Comparison of ENCODE assay signal across 8 cellular contexts in genomic region chr6:104639671-104640070, GRCh38.
DNase-seq lines count a peak whose midpoint lies in the region; ATAC-seq and TF ChIP-seq lines count a peak whose summit lies in the region.

No MANE protein-coding gene starts in this region.

- peaks cover 26% of the 10 kb centered on the region; the same call in 1 of the 2 replicates for H3K9me3 ChIP-seq in OCI-LY7 (ENCODE audit: low read length)

- H4K20me1 ChIP-seq in OCI-LY7 (ENCODE audit: insufficient read depth, low read length) = no peaks in the 10 kb centered on the region

- H3K36me3 ChIP-seq in OCI-LY7 (ENCODE audit: insufficient read depth, low read length) (peaks cover 15% of the 10 kb centered on the region), brain microvascular endothelial cell (replicated peaks) (no peaks in the 10 kb centered on the region)

- BruUV-seq in OCI-LY7 (replicated peaks; lab: Mats Ljungman, UMichigan) = TSS peak; percentile 79

- H3K4me2 ChIP-seq in OCI-LY7 (ENCODE audit: low read length) = peak overlapping the region; percentile 78

- H3K27me3 ChIP-seq in brain microvascular endothelial cell (replicated peaks) = no peaks in the 10 kb centered on the region

- peaks cover 74% of the 10 kb centered on the region for H3K4me1 ChIP-seq in OCI-LY7 (ENCODE audit: insufficient read depth, low read length, poor library complexity, severe bottlenecking)

- no peaks in the 10 kb centered on the region for H3K79me2 ChIP-seq in OCI-LY7 (ENCODE audit: insufficient read depth, low read depth, low read length)

- H3K27ac ChIP-seq in OCI-LY7 (ENCODE audit: low read depth, low read length, poor library complexity, severe bottlenecking) (peak overlapping the region; percentile 99), brain microvascular endothelial cell (no peak overlapping the region)

- no peaks in the 10 kb centered on the region for H3K9me2 ChIP-seq in OCI-LY7 (ENCODE audit: insufficient read depth, low read length)

- no peak for TF ChIP-seq CTCF in OCI-LY7 (conservative IDR thresholded peaks at IDR 0.05; ENCODE audit: low read length)
- TF ChIP-seq CTCF in brain microvascular endothelial cell (IDR thresholded peaks at IDR 0.05; ENCODE audit: low read depth, low read length, missing control alignments) = no peak

- intact Hi-C loops in OCI-LY7 (cut with micrococcal nuclease; ENCODE audit: unreplicated experiment) = loop anchor here (2.0 to 10.0 kb wide), 3 partner anchors 43 to 1535 kb away; no protein-coding TSS in a partner anchor

- H3K4me3 ChIP-seq in OCI-LY7 (ENCODE audit: low read depth, low read length, poor library complexity, severe bottlenecking) (peak overlapping the region; percentile 48), brain microvascular endothelial cell (ENCODE audit: low read depth, low read length) (no peak overlapping the region)

- CTCF ChIA-PET in OCI-LY7 (lab: Charles Lee; ENCODE audit: unreplicated experiment) = interaction anchor here (0.7 to 1.5 kb wide), 2 partner anchors 11 to 112 kb away, joined by 3 to 5 read pairs; no protein-coding TSS in a partner anchor

- POLR2A ChIA-PET in OCI-LY7 (lab: Charles Lee) = interaction anchor here (0.7 to 4.4 kb wide), 10 partner anchors 9 to 81 kb away, joined by 3 to 54 read pairs (median 8); no protein-coding TSS in a partner anchor

- ATAC-seq in GM18511 (IDR thresholded peaks at IDR 0.05; ENCODE audit: unreplicated experiment) (peak; percentile 93), HG02798 (IDR thresholded peaks at IDR 0.05; ENCODE audit: poor library complexity, unreplicated experiment) (peak; percentile 90)

- DNase-seq in OCI-LY7 (ENCODE audit: low spot score) = peak; percentile 72
- peak; percentile 41 for DNase-seq in medulla oblongata (ENCODE audit: extremely low spot score)
- DNase-seq in NCI-H510A (lab: John Stamatoyannopoulos, UW) = no peak
- DNase-seq in NCI-H187 (lab: John Stamatoyannopoulos, UW) = no peak
- DNase-seq in brain microvascular endothelial cell = no peak
- no peak for DNase-seq in activated T-cell treated with anti-CD3 and anti-CD28 coated beads for 4 hours

- peak overlapping the region; percentile 71; the same call in 1 of the 2 replicates for H2AFZ ChIP-seq in OCI-LY7 (ENCODE audit: low read length)

- in situ Hi-C loops in brain microvascular endothelial cell (cut with HindIII; ENCODE audit: low pct_ligation_motif_present, low sequenced_read_pairs) = no loop called here

Comparison
In these comparisons a context has a peak if more than half of its experiments do, and no peak if none do; other contexts are left out.
1. DNase-seq: peak in OCI-LY7 (single experiment) and medulla oblongata (single experiment); none in NCI-H510A (single experiment), NCI-H187 (0 of 2), brain microvascular endothelial cell (single experiment) and activated T-cell treated with anti-CD3 and anti-CD28 coated beads for 4 hours (single experiment).